In the genomic region with DNA sequence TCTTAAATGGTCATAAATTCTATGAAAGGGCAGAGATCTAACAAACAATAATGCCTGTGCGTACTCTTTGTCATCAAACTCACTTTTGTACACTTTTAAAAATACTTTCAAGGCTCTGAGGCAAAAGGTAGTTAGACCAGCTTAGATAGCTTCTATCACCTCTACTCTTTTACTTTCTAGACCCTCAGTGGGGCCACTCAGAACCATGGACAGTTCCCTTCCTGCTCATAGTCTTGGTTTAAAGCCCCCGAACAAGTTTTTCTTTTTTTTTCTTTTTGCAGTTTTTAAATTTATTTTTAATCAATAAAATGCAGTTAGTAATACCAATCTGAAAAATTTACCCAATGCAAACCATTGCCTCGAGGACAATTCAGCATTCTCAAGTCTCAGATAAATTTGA, we compare ENCODE assay signal across 15 cellular contexts.
DNase-seq lines count a peak whose midpoint lies in the region; FAIRE-seq and TF ChIP-seq lines count a peak whose summit lies in the region.
"Had no signal": no experiment of that assay in that cellular context is flagged by ENCODE, and none has a peak within 500 bp of the region (broad histone marks: within the 10 kb centered on the region; RNA-seq: fewer than 3 reads in every experiment).

No MANE protein-coding gene starts in this region.

- H3K27me3 Mint-ChIP-seq in Calu3 (ENCODE audit: unreplicated experiment): no peaks in the 10 kb centered on the region

- H3K27ac ChIP-seq in kidney (ENCODE audit: low read depth in 2 of 2, low read length in 2 of 2) (no peak overlapping the region), brain microvascular endothelial cell (no peak overlapping the region), spleen (no peak overlapping the region)
- H3K27ac ChIP-seq: ascending aorta had no signal

- intact Hi-C loops in Calu3 (cut with micrococcal nuclease; ENCODE audit: unreplicated experiment): no loop called here
- intact Hi-C loops in kidney (cut with DNase I): no loop called here
- intact Hi-C loops in spleen (cut with DNase I; ENCODE audit: low total_unique reads): no loop called here

- H3K4me1 ChIP-seq in kidney (ENCODE audit: control insufficient read depth in 1 of 2, insufficient read depth in 1 of 2, low read depth in 1 of 2, low read length in 2 of 2): no peaks in the 10 kb centered on the region
- H3K4me1 ChIP-seq in spleen: no peaks in the 10 kb centered on the region
- H3K4me1 ChIP-seq: ascending aorta had no signal

- no peaks in the 10 kb centered on the region for H3K4me1 Mint-ChIP-seq in Calu3 (ENCODE audit: low read depth, unreplicated experiment)

- peak; percentile 11 for DNase-seq in Calu3
- DNase-seq in Kasumi-1 (lab: John Stamatoyannopoulos, UW): peak; percentile 4 to 18
- DNase-seq in amniotic epithelial cell (ENCODE audit: low read depth): peak; percentile 19
- no peak for DNase-seq in kidney
- no peak for DNase-seq in NCI-H187 treated with DMSO at 0.1 percent for 48 hours (lab: John Stamatoyannopoulos, UW)
- DNase-seq in NCI-H146 (lab: John Stamatoyannopoulos, UW): no peak
- DNase-seq in brain microvascular endothelial cell: no peak
- DNase-seq in spleen: no peak
- DNase-seq: dermis blood vessel endothelial cell; mammary epithelial cell; NCI-H1092 treated with DMSO at 0.1 percent for 48 hours; NCI-H2227 treated with DMSO at 0.1 percent for 48 hours; stimulated activated CD4-positive, alpha-beta T cell treated with anti-CD3 and anti-CD28 coated beads, Interleukin-4, amount 100 ng/mL, for 4 hours had no signal

- H3K4me3 Mint-ChIP-seq in Calu3 (ENCODE audit: low read depth, unreplicated experiment): no peak overlapping the region

- no peak overlapping the region for H3K4me3 ChIP-seq in kidney (ENCODE audit: low read length in 2 of 2)
- no peak overlapping the region for H3K4me3 ChIP-seq in brain microvascular endothelial cell (ENCODE audit: low read depth, low read length)
- no peak overlapping the region for H3K4me3 ChIP-seq in spleen
- H3K4me3 ChIP-seq: ascending aorta had no signal

- H3K27me3 ChIP-seq in brain microvascular endothelial cell (replicated peaks) (no peaks in the 10 kb centered on the region), spleen (replicated peaks in 1 of 7) (no peaks in the 10 kb centered on the region)
- H3K27me3 ChIP-seq: ascending aorta had no signal

- in situ Hi-C loops in brain microvascular endothelial cell (cut with HindIII; ENCODE audit: low pct_ligation_motif_present, low sequenced_read_pairs): no loop called here

- no peaks in the 10 kb centered on the region for H3K36me3 Mint-ChIP-seq in Calu3 (ENCODE audit: insufficient read depth, unreplicated experiment)

- WGBS in spleen, 5 donors: 26 to 38% (median 35%) methylated on average over 3 of the region's 3 CpGs

- no peaks in the 10 kb centered on the region for H3K9me3 ChIP-seq in kidney (ENCODE audit: control insufficient read depth in 1 of 2, low read length in 2 of 2)
- H3K9me3 ChIP-seq in spleen: no peaks in the 10 kb centered on the region
- H3K9me3 ChIP-seq: ascending aorta had no signal

- no peak for TF ChIP-seq POLR2A in spleen (IDR thresholded peaks at IDR 0.05)

- peak; percentile 8 for FAIRE-seq in kidney (lab: Jason Lieb, UNC)

- H3K9me3 Mint-ChIP-seq in Calu3 (ENCODE audit: low read depth, unreplicated experiment): peaks cover 2% of the 10 kb centered on the region
- H3K9me3 Mint-ChIP-seq: activated T-helper 2 cell treated with anti-CD3 and anti-CD28 coated beads, Interferon-gamma antibody, Interleukin-2, Interleukin-4, amounts not matched to agents 10 μg/mL and 5 μg/mL and 100 μg/mL, durations not matched to agents 14 hours and 24 hours and 36 hours had no signal

- TF ChIP-seq CTCF in Calu3 (IDR thresholded peaks at IDR 0.05; ENCODE audit: unreplicated experiment): no peak
- no peak for TF ChIP-seq CTCF in kidney (IDR thresholded peaks at IDR 0.05; ENCODE audit: borderline replicate concordance, extremely low read depth, insufficient read depth)
- TF ChIP-seq CTCF in brain microvascular endothelial cell (IDR thresholded peaks at IDR 0.05; ENCODE audit: low read depth, low read length, missing control alignments): no peak
- no peak for TF ChIP-seq CTCF in spleen (IDR thresholded peaks at IDR 0.05 in 8 of 11, conservative IDR thresholded peaks at IDR 0.05 in 3 of 11)

- H3K36me3 ChIP-seq in kidney (ENCODE audit: control insufficient read depth in 1 of 2, insufficient read depth in 2 of 2, low read length in 2 of 2) (no peaks in the 10 kb centered on the region), brain microvascular endothelial cell (replicated peaks) (no peaks in the 10 kb centered on the region), spleen (no peaks in the 10 kb centered on the region)
- H3K36me3 ChIP-seq: ascending aorta had no signal

- H3K27ac Mint-ChIP-seq in Calu3 (ENCODE audit: unreplicated experiment): no peak overlapping the region
- H3K27ac Mint-ChIP-seq: activated T-helper 2 cell treated with anti-CD3 and anti-CD28 coated beads, Interferon-gamma antibody, Interleukin-2, Interleukin-4, amounts not matched to agents 10 μg/mL and 5 μg/mL and 100 μg/mL, durations not matched to agents 14 hours and 24 hours and 36 hours had no signal

- BruUV-seq in Calu3 (replicated peaks; lab: Mats Ljungman, UMichigan): no TSS peak

- CTCF ChIA-PET in Calu3 (lab: Charles Lee): no interaction called here

- H3K9ac ChIP-seq in kidney (ENCODE audit: low read length in 2 of 2): no peak overlapping the region

Comparison
In these comparisons a context has a peak if more than half of its experiments do, and no peak if none do; other contexts are left out.
1. DNase-seq: peak in Calu3 (single experiment), Kasumi-1 (2 of 2) and amniotic epithelial cell (single experiment); none in kidney (single experiment), NCI-H187 treated with DMSO at 0.1 percent for 48 hours (single experiment), NCI-H146 (single experiment), brain microvascular endothelial cell (single experiment) and spleen (single experiment).